ENCODE assay signal across 8 cellular contexts in genomic region chr1:65525297-65526048, GRCh38.
DNase-seq lines count a peak whose midpoint lies in the region; ATAC-seq, FAIRE-seq and TF ChIP-seq lines count a peak whose summit lies in the region.
"Had no signal": no experiment of that assay in that cellular context is flagged by ENCODE, and none has a peak within 500 bp of the region (broad histone marks: within the 10 kb centered on the region; RNA-seq: fewer than 3 reads in every experiment).

No MANE protein-coding gene starts in this region.

- no peak for FAIRE-seq in kidney (lab: Jason Lieb, UNC)

- no peak for TF ChIP-seq CTCF in HFFc6 (IDR thresholded peaks at IDR 0.05)
- TF ChIP-seq CTCF in body of pancreas (IDR thresholded peaks at IDR 0.05), result no peak
- TF ChIP-seq CTCF in kidney (IDR thresholded peaks at IDR 0.05; ENCODE audit: borderline replicate concordance, extremely low read depth, insufficient read depth), result no peak

- H3K4me3 Mint-ChIP-seq in HFFc6, result peak overlapping the region; percentile 85
- H3K4me3 Mint-ChIP-seq in stimulated activated naive CD8-positive, alpha-beta T cell treated with anti-CD3 and anti-CD28 coated beads, Interleukin-15, amount 100 ng/mL, for 72 hours, result peak overlapping the region; percentile 33 to 52

- peak overlapping the region in 1 of 4 donors; percentile 8 for H3K27ac ChIP-seq in body of pancreas
- H3K27ac ChIP-seq in kidney (ENCODE audit: low read depth in 2 of 2, low read length in 2 of 2), result no peak overlapping the region

- DNase-seq in HFFc6 (no peak), body of pancreas (peak; percentile 5 to 14 (median 10)), kidney (peak; percentile 56), NCI-H2196 treated with DMSO at 0.1 percent for 48 hours (lab: John Stamatoyannopoulos, UW; ENCODE audit: unreplicated experiment) (no peak)
- peak in 1 of 2 donors; percentile 2 for DNase-seq in stimulated activated naive CD8-positive, alpha-beta T cell treated with anti-CD3 and anti-CD28 coated beads, Interleukin-15, amount 100 ng/mL, for 72 hours
- DNase-seq: SHP77 treated with DMSO at 0.1 percent for 48 hours had no signal

- no peaks in the 10 kb centered on the region for H3K9me3 ChIP-seq in body of pancreas
- H3K9me3 ChIP-seq in kidney (ENCODE audit: control insufficient read depth in 1 of 2, low read length in 2 of 2), result no peaks in the 10 kb centered on the region

- ATAC-seq in body of pancreas (peak; percentile 38), HG02885 (IDR thresholded peaks at IDR 0.05; ENCODE audit: poor library complexity, unreplicated experiment) (no peak), HG03196 (IDR thresholded peaks at IDR 0.05; ENCODE audit: unreplicated experiment) (no peak)
- peak; percentile 66 for ATAC-seq in stimulated activated naive CD8-positive, alpha-beta T cell treated with anti-CD3 and anti-CD28 coated beads, Interleukin-15, amount 100 ng/mL, for 72 hours

- WGBS in body of pancreas, 2 donors, result 3 to 6% methylated on average over 21 to 63 of the region's 86 CpGs

- H3K27me3 Mint-ChIP-seq in HFFc6 (ENCODE audit: insufficient read depth), result no peaks in the 10 kb centered on the region
- peaks cover 46% of the 10 kb centered on the region for H3K27me3 Mint-ChIP-seq in stimulated activated naive CD8-positive, alpha-beta T cell treated with anti-CD3 and anti-CD28 coated beads, Interleukin-15, amount 100 ng/mL, for 72 hours

- H3K4me3 ChIP-seq in body of pancreas, result peak overlapping the region in 1 of 2 donors; percentile 35
- H3K4me3 ChIP-seq in kidney (ENCODE audit: low read length in 2 of 2), result peak overlapping the region; percentile 25 to 52

- H3K36me3 ChIP-seq in body of pancreas (replicated peaks in 1 of 2; ENCODE audit: insufficient read depth in 1 of 2, low read depth in 2 of 2), result no peaks in the 10 kb centered on the region
- H3K36me3 ChIP-seq in kidney (ENCODE audit: control insufficient read depth in 1 of 2, insufficient read depth in 2 of 2, low read length in 2 of 2), result no peaks in the 10 kb centered on the region

- peaks cover 18% of the 10 kb centered on the region for H3K4me1 ChIP-seq in body of pancreas
- H3K4me1 ChIP-seq in kidney (ENCODE audit: control insufficient read depth in 1 of 2, insufficient read depth in 1 of 2, low read depth in 1 of 2, low read length in 2 of 2), result peaks cover 4 to 6% of the 10 kb centered on the region in 2 donors

- intact Hi-C loops in body of pancreas (cut with DNase I), result no loop called here
- intact Hi-C loops in kidney (cut with DNase I), result no loop called here

- H3K9ac ChIP-seq in kidney (ENCODE audit: low read length in 2 of 2), result no peak overlapping the region

- no peak overlapping the region for H3K27ac Mint-ChIP-seq in HFFc6
- no peak overlapping the region for H3K27ac Mint-ChIP-seq in stimulated activated naive CD8-positive, alpha-beta T cell treated with anti-CD3 and anti-CD28 coated beads, Interleukin-15, amount 100 ng/mL, for 72 hours

- TF ChIP-seq POLR2A in body of pancreas (IDR thresholded peaks at IDR 0.05), result no peak

- peaks cover 4 to 17% of the 10 kb centered on the region in 2 donors for H3K27me3 ChIP-seq in body of pancreas

- H3K4me1 Mint-ChIP-seq in HFFc6 (ENCODE audit: low read depth), result peaks cover 46% of the 10 kb centered on the region
- peaks cover 6% of the 10 kb centered on the region for H3K4me1 Mint-ChIP-seq in stimulated activated naive CD8-positive, alpha-beta T cell treated with anti-CD3 and anti-CD28 coated beads, Interleukin-15, amount 100 ng/mL, for 72 hours

- H3K9me3 Mint-ChIP-seq in HFFc6, result no peaks in the 10 kb centered on the region
- no peaks in the 10 kb centered on the region for H3K9me3 Mint-ChIP-seq in stimulated activated naive CD8-positive, alpha-beta T cell treated with anti-CD3 and anti-CD28 coated beads, Interleukin-15, amount 100 ng/mL, for 72 hours

- H3K36me3 Mint-ChIP-seq in HFFc6 (ENCODE audit: low read depth), result 0 out of 2 replicates have a peak, but pooled peaks cover 10% of the 10 kb centered on the region

Comparison
In these comparisons a context has a peak if more than half of its experiments do, and no peak if none do; other contexts are left out.
1. DNase-seq: peak in body of pancreas (4 of 4) and kidney (single experiment); none in HFFc6 (single experiment) and NCI-H2196 treated with DMSO at 0.1 percent for 48 hours (single experiment).
2. ATAC-seq: peak in body of pancreas (single experiment) and stimulated activated naive CD8-positive, alpha-beta T cell treated with anti-CD3 and anti-CD28 coated beads, Interleukin-15, amount 100 ng/mL, for 72 hours (single experiment); none in HG02885 (single experiment) and HG03196 (single experiment).